8 cellular contexts compared by ENCODE assay signal in the genomic region with DNA sequence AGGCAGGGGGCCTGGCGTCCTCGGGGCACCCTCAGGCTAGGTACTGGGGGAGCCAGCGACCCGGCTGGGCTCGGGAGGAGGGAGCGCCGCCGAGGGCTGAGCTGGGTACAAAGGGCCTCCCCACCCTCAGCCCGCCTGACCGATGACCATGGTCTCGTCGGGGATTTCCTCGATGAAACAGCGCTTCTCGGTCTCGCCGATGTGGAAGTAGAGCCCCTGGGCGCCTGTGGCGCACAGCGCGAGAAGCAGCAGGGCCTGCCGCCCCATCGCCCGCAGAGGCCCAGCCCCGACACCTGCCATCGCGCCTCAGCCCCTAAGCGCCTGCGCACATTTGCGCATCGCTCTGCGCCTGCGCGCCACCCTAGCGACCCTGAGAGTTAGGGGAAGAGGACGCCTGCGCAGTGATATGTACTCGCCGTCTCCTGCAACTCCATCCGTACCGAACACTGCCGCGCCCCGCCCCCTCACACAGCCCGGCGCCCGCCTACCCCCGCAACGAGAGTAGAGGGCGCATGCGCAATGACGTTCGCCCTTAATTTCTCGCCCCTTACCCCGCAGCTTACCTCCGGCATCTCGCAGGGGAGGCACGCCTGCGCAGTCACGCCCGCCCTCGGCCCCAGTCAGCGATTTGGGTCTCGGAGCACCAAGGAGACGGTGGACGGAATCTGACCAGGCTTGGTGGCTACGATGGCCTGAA. TPM values are rescaled to one million over a fixed set of nuclear protein-coding genes. Genes with fewer than 3 reads are reported as not detected.
DNase-seq lines count a peak whose midpoint lies in the region; ATAC-seq and TF ChIP-seq lines count a peak whose summit lies in the region.

A gene (minus strand): TSS at position 325 of the 697 bp plus-strand sequence. CDS start 25 bp downstream, at position 300.

- H3K27ac ChIP-seq in ACC112 (ENCODE audit: low read depth, low read length) (peak within 1 kb of the TSS; percentile 79), VCaP (peak within 1 kb of the TSS; percentile 98), breast epithelium (peak within 1 kb of the TSS; percentile 96 to 98), skeletal muscle tissue (ENCODE audit: low read depth, low read length) (peak within 1 kb of the TSS; percentile 98)

- peaks cover 11% of the 10 kb centered on the region for H3K4me1 ChIP-seq in ACC112 (ENCODE audit: control insufficient read depth, insufficient read depth, low read length, unreplicated experiment)
- peaks cover 0 to 10% of the 10 kb centered on the region in 2 donors for H3K4me1 ChIP-seq in breast epithelium
- peaks cover 18 to 39% (median 24%) of the 10 kb centered on the region in 3 donors for H3K4me1 ChIP-seq in skeletal muscle tissue (ENCODE audit: control insufficient read depth in 3 of 3, insufficient read depth in 3 of 3, low read length in 3 of 3)

- ATAC-seq in GM18870 (IDR thresholded peaks at IDR 0.05; ENCODE audit: unreplicated experiment), result peak; percentile 78
- peak; percentile 85 for ATAC-seq in HG03135 (IDR thresholded peaks at IDR 0.05; ENCODE audit: unreplicated experiment)

- DNase-seq in NCI-H2196 treated with DMSO at 0.1 percent for 48 hours (lab: John Stamatoyannopoulos, UW; ENCODE audit: unreplicated experiment), result peak; percentile 98
- peak; percentile 99 to 100 for DNase-seq in breast epithelium (ENCODE audit: low spot score in 2 of 2)

- TF ChIP-seq POLR2A in breast epithelium (IDR thresholded peaks at IDR 0.05), result peak; percentile 60

- peaks cover 5% of the 10 kb centered on the region for H3K36me3 ChIP-seq in ACC112 (ENCODE audit: insufficient read depth, low read length)
- peaks cover 7% of the 10 kb centered on the region for H3K36me3 ChIP-seq in breast epithelium
- H3K36me3 ChIP-seq in skeletal muscle tissue (ENCODE audit: control insufficient read depth in 3 of 3, insufficient read depth in 3 of 3, low read length in 3 of 3), result peaks cover 19 to 31% (median 30%) of the 10 kb centered on the region in 3 donors

- H2AFZ ChIP-seq in ACC112 (ENCODE audit: low read length, unreplicated experiment), result peak within 1 kb of the TSS; percentile 90

- intact Hi-C loops in breast epithelium (cut with DNase I; ENCODE audit: low total_unique reads), result no loop called here

- peak within 1 kb of the TSS; percentile 100 for H3K4me3 ChIP-seq in ACC112 (ENCODE audit: low read depth, low read length)
- peak within 1 kb of the TSS; percentile 80 to 94 (median 81) for H3K4me3 ChIP-seq in breast epithelium
- H3K4me3 ChIP-seq in iPS-18c (ENCODE audit: insufficient read depth, low read depth, low read length), result peak within 1 kb of the TSS; percentile 93
- peak within 1 kb of the TSS; percentile 93 to 95 (median 95) for H3K4me3 ChIP-seq in skeletal muscle tissue (ENCODE audit: low read length in 3 of 3)

- TF ChIP-seq CTCF in VCaP (conservative IDR thresholded peaks at IDR 0.05), result no peak
- no peak for TF ChIP-seq CTCF in breast epithelium (IDR thresholded peaks at IDR 0.05)

- no peaks in the 10 kb centered on the region for H3K27me3 ChIP-seq in ACC112 (ENCODE audit: insufficient read depth, low read length)
- no peaks in the 10 kb centered on the region for H3K27me3 ChIP-seq in breast epithelium
- no peaks in the 10 kb centered on the region for H3K27me3 ChIP-seq in skeletal muscle tissue (ENCODE audit: control insufficient read depth in 3 of 3, insufficient read depth in 3 of 3, low read length in 3 of 3)

- no peaks in the 10 kb centered on the region for H3K9me3 ChIP-seq in breast epithelium
- H3K9me3 ChIP-seq in iPS-18c (ENCODE audit: control insufficient read depth, insufficient read depth, low read length), result peaks cover 2% of the 10 kb centered on the region
- no peaks in the 10 kb centered on the region for H3K9me3 ChIP-seq in skeletal muscle tissue (ENCODE audit: control insufficient read depth in 3 of 3, low read length in 3 of 3)

- H3K9ac ChIP-seq in skeletal muscle tissue (ENCODE audit: low read depth in 1 of 3, low read length in 3 of 3), result peak within 1 kb of the TSS; percentile 98 to 99 (median 99)

- peaks cover 16% of the 10 kb centered on the region for H3K79me2 ChIP-seq in ACC112 (ENCODE audit: control insufficient read depth, insufficient read depth, low read length, unreplicated experiment)

RNA-seq across cellular contexts. Expression of the gene that starts here (rescaled TPM):
- 100 to 1,000 TPM; 143 to 208 (median 171) TPM for total RNA-seq in breast epithelium
- total RNA-seq in skeletal muscle tissue, result 107 TPM

Comparison
In these comparisons a context has a peak if more than half of its experiments do, and no peak if none do; other contexts are left out.
1. Peak in every context shown above with its lines: DNase-seq, ATAC-seq, H3K4me3 ChIP-seq and H3K27ac ChIP-seq.